ENCODE assay signal across 27 cellular contexts in genomic region chr12:123319826-123320225, GRCh38.
"Had no signal": no experiment of that assay in that cellular context is flagged by ENCODE, and none has a peak within 500 bp of the region (broad histone marks: within the 10 kb centered on the region; RNA-seq: fewer than 3 reads in every experiment).

No MANE protein-coding gene starts in this region.

- H3K4me3 Mint-ChIP-seq: immature natural killer cell; mesothelial cell of epicardium; naive B cell; natural killer cell; stimulated activated naive B cell treated with anti-CD40 and anti-IgM and Interleukin-4, amounts not matched to agents 10 μg/mL and 1 μg/mL and 100 μg/mL, for 72 hours had no signal

- H3K4me1 ChIP-seq: heart left ventricle, left ventricle myocardium inferior, pancreas, psoas muscle, stomach, testis, thyroid gland, transverse colon, upper lobe of right lung had no signal

- H3K9me3 Mint-ChIP-seq: immature natural killer cell; mesothelial cell of epicardium; naive B cell; natural killer cell; stimulated activated naive B cell treated with anti-CD40 and anti-IgM and Interleukin-4, amounts not matched to agents 10 μg/mL and 1 μg/mL and 100 μg/mL, for 72 hours had no signal

- H3K27ac Mint-ChIP-seq: immature natural killer cell; mesothelial cell of epicardium; natural killer cell; stimulated activated naive B cell treated with anti-CD40 and anti-IgM and Interleukin-4, amounts not matched to agents 10 μg/mL and 1 μg/mL and 100 μg/mL, for 72 hours had no signal

- H3K27ac ChIP-seq: heart left ventricle, left ventricle myocardium inferior, pancreas, psoas muscle, skin epidermis, stomach, testis, thyroid gland, transverse colon, upper lobe of right lung had no signal

- DNase-seq: heart left ventricle; hypothalamus; immature natural killer cell; left ventricle myocardium inferior; mesendoderm; naive B cell; natural killer cell; nucleus accumbens; pancreas; posterior cingulate gyrus; psoas muscle; right cardiac atrium; stimulated activated CD4-positive, alpha-beta T cell treated with anti-CD3 and anti-CD28 coated beads, Interleukin-12 subunit alpha, Interleukin-12 subunit beta, amount 100 ng/mL, for 4 hours; stimulated activated CD4-positive, alpha-beta T cell treated with anti-CD3 and anti-CD28 coated beads, Interleukin-15, amount 100 ng/mL, for 24 hours; stimulated activated CD4-positive, alpha-beta T cell treated with anti-CD3 and anti-CD28 coated beads, Interleukin-2, amount 100 ng/mL, for 24 hours; stimulated activated CD4-positive, alpha-beta T cell treated with anti-CD3 and anti-CD28 coated beads, Interleukin-4, amount 100 ng/mL, for 1 hour; stimulated activated naive B cell treated with anti-CD40 and anti-IgM and Interleukin-4, amounts not matched to agents 10 μg/mL and 1 μg/mL and 100 μg/mL, for 72 hours; stimulated activated naive CD8-positive, alpha-beta T cell treated with anti-CD3 and anti-CD28 coated beads, Interleukin-15, Interleukin-2, amounts not matched to agents 100 U/mL and 50 U/mL, for 24 hours; stomach; testis; thyroid gland; transverse colon; upper lobe of right lung had no signal

- ATAC-seq: heart left ventricle; natural killer cell; pancreas; psoas muscle; right cardiac atrium; sciatic nerve; stimulated activated naive B cell treated with anti-CD40 and anti-IgM and Interleukin-4, amounts not matched to agents 10 μg/mL and 1 μg/mL and 100 μg/mL, for 72 hours; stimulated activated naive CD8-positive, alpha-beta T cell treated with anti-CD3 and anti-CD28 coated beads, Interleukin-15, Interleukin-2, amounts not matched to agents 100 U/mL and 50 U/mL, for 24 hours; upper lobe of right lung had no signal

- H3K27me3 ChIP-seq: heart left ventricle, pancreas, stomach, testis, thyroid gland, transverse colon, upper lobe of right lung had no signal

- H3K9me3 ChIP-seq: heart left ventricle, left ventricle myocardium inferior, pancreas, psoas muscle, stomach, testis, thyroid gland, transverse colon, upper lobe of right lung had no signal

- H3K27me3 Mint-ChIP-seq: naive B cell; stimulated activated naive B cell treated with anti-CD40 and anti-IgM and Interleukin-4, amounts not matched to agents 10 μg/mL and 1 μg/mL and 100 μg/mL, for 72 hours had no signal

- H3K4me1 Mint-ChIP-seq: immature natural killer cell; mesothelial cell of epicardium; naive B cell; natural killer cell; stimulated activated naive B cell treated with anti-CD40 and anti-IgM and Interleukin-4, amounts not matched to agents 10 μg/mL and 1 μg/mL and 100 μg/mL, for 72 hours had no signal

- H3K4me3 ChIP-seq: heart left ventricle, left ventricle myocardium inferior, lung, pancreas, psoas muscle, skin epidermis, stomach, testis, thyroid gland, transverse colon, upper lobe of right lung had no signal
